Comparison of ENCODE assay signal across 8 cellular contexts in the genomic region with DNA sequence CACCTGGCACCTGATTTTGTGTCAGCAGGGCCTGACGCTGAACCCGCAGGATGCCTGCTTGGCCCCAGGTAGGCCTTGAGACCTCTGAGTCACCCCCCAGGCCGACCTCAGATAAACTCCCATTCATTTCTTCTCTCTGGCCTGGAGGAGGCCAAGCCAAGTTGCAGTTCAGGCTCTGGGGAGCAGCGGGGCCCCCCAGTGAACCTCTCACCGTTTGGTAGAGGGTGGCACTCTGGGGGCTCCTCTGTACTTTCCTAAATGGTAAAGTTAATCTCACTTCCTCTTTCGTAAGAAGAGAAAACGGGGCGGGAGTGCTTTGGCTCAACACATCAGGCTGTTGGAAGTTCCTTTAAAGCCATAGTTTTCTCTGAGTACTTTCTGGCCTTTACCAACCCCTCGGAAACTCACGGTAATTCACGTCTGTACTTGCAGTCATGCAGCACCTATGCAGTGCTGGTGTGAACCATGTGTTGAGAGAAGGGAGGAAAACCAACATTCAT. TPM values are rescaled to one million over a fixed set of nuclear protein-coding genes. Genes with fewer than 3 reads are reported as not detected.
A peak's percentile ranks its signal among the peaks of the same experiment; 100 is the strongest.
DNase-seq lines count a peak whose midpoint lies in the region; ATAC-seq and TF ChIP-seq lines count a peak whose summit lies in the region.

No MANE protein-coding gene starts in this region.

- H3K27ac ChIP-seq in neutrophil: peak overlapping the region; percentile 100
- H3K27ac ChIP-seq in smooth muscle cell (ENCODE audit: low read depth): no peak overlapping the region

- H3K4me3 ChIP-seq in neutrophil (ENCODE audit: low read depth in 1 of 2, low read length in 1 of 2) (peak overlapping the region; percentile 93 to 100), smooth muscle cell (no peak overlapping the region)

- H2AFZ ChIP-seq in smooth muscle cell (ENCODE audit: low read depth): no peak overlapping the region

- peaks cover 14% of the 10 kb centered on the region for H4K20me1 ChIP-seq in smooth muscle cell (ENCODE audit: low read depth)

- H3K27me3 Mint-ChIP-seq in activated CD4-positive, alpha-beta T cell treated with anti-CD3 and anti-CD28 coated beads, Interleukin-2, amount 10 ng/mL, durations not matched to agents 24 days and 14 days: peaks cover 46% of the 10 kb centered on the region

- H3K9me3 ChIP-seq in neutrophil: no peaks in the 10 kb centered on the region
- no peaks in the 10 kb centered on the region for H3K9me3 ChIP-seq in smooth muscle cell (replicated peaks; ENCODE audit: low read depth)

- peak; percentile 32 for DNase-seq in UCSD-AML1 (lab: John Stamatoyannopoulos, UW; ENCODE audit: unreplicated experiment)
- DNase-seq in activated CD4-positive, alpha-beta T cell treated with anti-CD3 and anti-CD28 coated beads, Interleukin-2, amount 10 ng/mL, durations not matched to agents 24 days and 14 days: no peak
- DNase-seq in A172 (ENCODE audit: low spot score): no peak
- no peak for DNase-seq in smooth muscle cell (lab: John Stamatoyannopoulos, UW; ENCODE audit: unreplicated experiment)

- WGBS in smooth muscle cell (ENCODE audit: low lambda C conversion rate): 83% methylated on average over 11 of the region's 11 CpGs

- TF ChIP-seq CTCF in neutrophil (IDR thresholded peaks at IDR 0.05): no peak
- no peak for TF ChIP-seq CTCF in smooth muscle cell (IDR thresholded peaks at IDR 0.05; ENCODE audit: borderline replicate concordance, insufficient read depth, poor library complexity, severe bottlenecking)

- H3K27me3 ChIP-seq in neutrophil (no peaks in the 10 kb centered on the region), smooth muscle cell (ENCODE audit: low read depth) (no peaks in the 10 kb centered on the region)

- H3K4me3 Mint-ChIP-seq in activated CD4-positive, alpha-beta T cell treated with anti-CD3 and anti-CD28 coated beads, Interleukin-2, amount 10 ng/mL, durations not matched to agents 24 days and 14 days: no peak overlapping the region

- no peaks in the 10 kb centered on the region for H3K36me3 Mint-ChIP-seq in activated CD4-positive, alpha-beta T cell treated with anti-CD3 and anti-CD28 coated beads, Interleukin-2, amount 10 ng/mL, durations not matched to agents 24 days and 14 days (ENCODE audit: low read depth)

- H3K4me1 ChIP-seq in neutrophil (ENCODE audit: control insufficient read depth in 1 of 2, insufficient read depth in 1 of 2, low read depth in 1 of 2, low read length in 1 of 2) (peaks cover 52 to 57% of the 10 kb centered on the region in 2 experiments), smooth muscle cell (ENCODE audit: low read depth) (peaks cover 12% of the 10 kb centered on the region)

- H3K4me1 Mint-ChIP-seq in activated CD4-positive, alpha-beta T cell treated with anti-CD3 and anti-CD28 coated beads, Interleukin-2, amount 10 ng/mL, durations not matched to agents 24 days and 14 days: no peaks in the 10 kb centered on the region

- peak; percentile 54 for ATAC-seq in GM18858 (IDR thresholded peaks at IDR 0.05; ENCODE audit: unreplicated experiment)
- ATAC-seq in HG02884 (IDR thresholded peaks at IDR 0.05; ENCODE audit: unreplicated experiment): peak; percentile 47
- no peak for ATAC-seq in GM19035 (IDR thresholded peaks at IDR 0.05; ENCODE audit: unreplicated experiment)

- H3K9me3 Mint-ChIP-seq in activated CD4-positive, alpha-beta T cell treated with anti-CD3 and anti-CD28 coated beads, Interleukin-2, amount 10 ng/mL, durations not matched to agents 24 days and 14 days: no peaks in the 10 kb centered on the region

- no peak overlapping the region for H3K4me2 ChIP-seq in smooth muscle cell

- peaks cover 11% of the 10 kb centered on the region for H3K79me2 ChIP-seq in smooth muscle cell (ENCODE audit: low read depth)

- H3K36me3 ChIP-seq in neutrophil (peaks cover 46% of the 10 kb centered on the region), smooth muscle cell (ENCODE audit: low read depth) (no peaks in the 10 kb centered on the region)

- H3K9ac ChIP-seq in smooth muscle cell (ENCODE audit: low read depth): no peak overlapping the region

- H3F3A ChIP-seq in smooth muscle cell (ENCODE audit: low read depth): no peaks in the 10 kb centered on the region

- H3K27ac Mint-ChIP-seq in activated CD4-positive, alpha-beta T cell treated with anti-CD3 and anti-CD28 coated beads, Interleukin-2, amount 10 ng/mL, durations not matched to agents 24 days and 14 days: no peak overlapping the region

- intact Hi-C loops in activated CD4-positive, alpha-beta T cell treated with anti-CD3 and anti-CD28 coated beads, Interleukin-2, amount 10 ng/mL, durations not matched to agents 24 days and 14 days (cut with micrococcal nuclease): no loop called here

RNA-seq across cellular contexts. Expression of gene SIRPA, which starts 2.8 kb away (rescaled TPM):
- total RNA-seq in activated CD4-positive, alpha-beta T cell treated with anti-CD3 and anti-CD28 coated beads, Interleukin-2, amount 10 ng/mL, durations not matched to agents 24 days and 14 days: 0.05 TPM in 1 of 2 replicates, not detected in the other
- total RNA-seq in A172 (2014; rRNA removed; shearing (Covaris generic)): 8.1 and 10.5 TPM in 2 replicates
- total RNA-seq in smooth muscle cell: 6.8 and 8.3 TPM in 2 replicates
- polyA plus RNA-seq in smooth muscle cell: 12.3 and 14.5 TPM in 2 replicates
